9 cellular contexts compared by ENCODE assay signal in genomic region chr15:49471248-49471647, GRCh38. TPM values are rescaled to one million over a fixed set of nuclear protein-coding genes. Genes with fewer than 3 reads are reported as not detected.
DNase-seq lines count a peak whose midpoint lies in the region; ATAC-seq and TF ChIP-seq lines count a peak whose summit lies in the region.
"Not testable (repeated sequence)": the region's sequence is repeated elsewhere in the genome, so short reads cannot be mapped to it uniquely, and the experiment has no call there.
"Had no signal": no experiment of that assay in that cellular context is flagged by ENCODE, and none has a peak within 500 bp of the region (broad histone marks: within the 10 kb centered on the region; RNA-seq: fewer than 3 reads in every experiment).

No MANE protein-coding gene starts in this region.

- H3K36me3 Mint-ChIP-seq in Calu3 (ENCODE audit: insufficient read depth, unreplicated experiment); WTC11: not testable (repeated sequence)

- H3K27me3 Mint-ChIP-seq in Calu3 (ENCODE audit: unreplicated experiment); WTC11 (ENCODE audit: low read depth); stimulated activated naive CD8-positive, alpha-beta T cell treated with anti-CD3 and anti-CD28 coated beads, Interleukin-15, amount 100 ng/mL, for 72 hours: not testable (repeated sequence)

- TF ChIP-seq POLR2A in HCT116 (IDR thresholded peaks at IDR 0.05; ENCODE audit: borderline replicate concordance, extremely low read depth, insufficient read depth, insufficient read length); adrenal gland (IDR thresholded peaks at IDR 0.05): not testable (repeated sequence)

- DNase-seq in Calu3, result peak; percentile 9
- peak; percentile 7 for DNase-seq in HCT116 (ENCODE audit: low read depth, low spot score)
- DNase-seq in NCI-H345 (lab: John Stamatoyannopoulos, UW), result peak; percentile 1
- DNase-seq in WTC11 (ENCODE audit: low spot score), result peak; percentile 63
- DNase-seq in adrenal gland, result peak in 4 of 7 donors; percentile 13 to 24 (median 18)
- not testable (repeated sequence) for DNase-seq in fibroblast of lung (ENCODE audit: low read depth in 2 of 2)
- peak in 2 of 3 donors; percentile 52 to 73 for DNase-seq in mucosa of descending colon
- DNase-seq in stimulated activated naive CD8-positive, alpha-beta T cell treated with anti-CD3 and anti-CD28 coated beads, Interleukin-15, amount 100 ng/mL, for 72 hours, result peak; percentile 17 to 32

- BruUV-seq in Calu3 (replicated peaks; lab: Mats Ljungman, UMichigan); HCT116 (replicated peaks; lab: Mats Ljungman, UMichigan): not testable (repeated sequence)

- H3K4me1 Mint-ChIP-seq in Calu3 (ENCODE audit: low read depth, unreplicated experiment); WTC11; stimulated activated naive CD8-positive, alpha-beta T cell treated with anti-CD3 and anti-CD28 coated beads, Interleukin-15, amount 100 ng/mL, for 72 hours: not testable (repeated sequence)

- H3K4me3 Mint-ChIP-seq in Calu3 (ENCODE audit: low read depth, unreplicated experiment); WTC11: not testable (repeated sequence)
- H3K4me3 Mint-ChIP-seq in stimulated activated naive CD8-positive, alpha-beta T cell treated with anti-CD3 and anti-CD28 coated beads, Interleukin-15, amount 100 ng/mL, for 72 hours, result peak overlapping the region in 1 of 2 donors; percentile 14

- POLR2A ChIA-PET in HCT116 (lab: Charles Lee); WTC11 (lab: Charles Lee): not testable (repeated sequence)

- TF ChIP-seq RAD21 in HCT116 (IDR thresholded peaks at IDR 0.05; ENCODE audit: low read depth), result peak; percentile 30; the same call in 1 of the 2 replicates

- H3K27ac ChIP-seq in HCT116 (ENCODE audit: low read depth, low read length); adrenal gland; fibroblast of lung (ENCODE audit: insufficient read depth, low read length): not testable (repeated sequence)

- H3K79me2 ChIP-seq in HCT116 (ENCODE audit: insufficient read depth, low read length); fibroblast of lung (ENCODE audit: control insufficient read depth, insufficient read depth, low read length): not testable (repeated sequence)

- H3K27ac Mint-ChIP-seq in Calu3 (ENCODE audit: unreplicated experiment); WTC11: not testable (repeated sequence)
- H3K27ac Mint-ChIP-seq in stimulated activated naive CD8-positive, alpha-beta T cell treated with anti-CD3 and anti-CD28 coated beads, Interleukin-15, amount 100 ng/mL, for 72 hours, result peak overlapping the region in 1 of 2 donors; percentile 14

- H2AFZ ChIP-seq in HCT116 (ENCODE audit: low read depth, low read length, poor library complexity, severe bottlenecking); fibroblast of lung (ENCODE audit: low read length): not testable (repeated sequence)

- not testable (repeated sequence) for H3K9me3 Mint-ChIP-seq in Calu3 (ENCODE audit: low read depth, unreplicated experiment); WTC11; stimulated activated naive CD8-positive, alpha-beta T cell treated with anti-CD3 and anti-CD28 coated beads, Interleukin-15, amount 100 ng/mL, for 72 hours

- TF ChIP-seq CTCF in Calu3 (IDR thresholded peaks at IDR 0.05; ENCODE audit: unreplicated experiment), result not testable (repeated sequence)
- peak in 2 of 3 experiments; percentile 33 to 47; a peak in 3 of 6 replicates for TF ChIP-seq CTCF in HCT116 (IDR thresholded peaks at IDR 0.05 in 2 of 3, conservative IDR thresholded peaks at IDR 0.05 in 1 of 3; ENCODE audit: borderline replicate concordance in 1 of 3, insufficient read depth in 1 of 3, low read depth in 2 of 3, low read length in 2 of 3)
- TF ChIP-seq CTCF in WTC11 (IDR thresholded peaks at IDR 0.05), result 0 out of 2 replicates have a peak, but pooled peaks have one; percentile 22
- TF ChIP-seq CTCF in adrenal gland (IDR thresholded peaks at IDR 0.05), result peak in 3 of 6 experiments; percentile 12 to 21 (median 15)
- peak; percentile 18 to 26 for TF ChIP-seq CTCF in fibroblast of lung (conservative IDR thresholded peaks at IDR 0.05 in 1 of 2, IDR thresholded peaks at IDR 0.05 in 1 of 2; ENCODE audit: low read depth in 1 of 2, low read length in 2 of 2)
- peak; percentile 25 for TF ChIP-seq CTCF in mucosa of descending colon (IDR thresholded peaks at IDR 0.05)

- not testable (repeated sequence) for H3K4me2 ChIP-seq in HCT116 (ENCODE audit: low read length)
- H3K4me2 ChIP-seq in fibroblast of lung (ENCODE audit: extremely low read depth, insufficient read depth, low read length), result peak overlapping the region; percentile 26

- H3K27me3 ChIP-seq in HCT116 (ENCODE audit: insufficient read depth, low read length); adrenal gland; fibroblast of lung (ENCODE audit: control insufficient read depth, insufficient read depth, low read length): not testable (repeated sequence)

- H4K20me1 ChIP-seq in HCT116 (ENCODE audit: insufficient read depth); fibroblast of lung (ENCODE audit: control insufficient read depth, extremely low read depth, insufficient read depth, low read length): not testable (repeated sequence)

- H3K9ac ChIP-seq in HCT116 (ENCODE audit: low read length); fibroblast of lung (ENCODE audit: insufficient read depth, low read length): not testable (repeated sequence)

- WGBS in adrenal gland, 4 donors, result 87 to 90% (median 89%) methylated on average over 3 to 4 of the region's 4 CpGs

- RAD21 ChIA-PET in HCT116 (lab: Charles Lee; ENCODE audit: low non-redundant PET in 1 of 2, low total read pairs in 2 of 2, uncharacterized antibody in 2 of 2, unreplicated experiment in 2 of 2), result interaction anchor here in 1 of 2 experiments (0.6 kb wide), 1 partner anchor 49 kb away, joined by 3 read pairs; no protein-coding TSS in a partner anchor

- CTCF ChIA-PET in Calu3 (lab: Charles Lee) (interaction anchor here (0.7 kb wide), 2 partner anchors 159 to 215 kb away, joined by 3 read pairs; no protein-coding TSS in a partner anchor), HCT116 (lab: Charles Lee) (interaction anchor here (0.7 to 2.3 kb wide), 14 partner anchors 10 to 845 kb away, joined by 3 to 15 read pairs (median 4); partner anchors contain the start of gene FGF7), WTC11 (lab: Charles Lee) (interaction anchor here (0.7 to 2.1 kb wide), 30 partner anchors 9 to 674 kb away, joined by 3 to 11 read pairs (median 4); partner anchors contain the start of gene FGF7)

- intact Hi-C loops in Calu3 (cut with micrococcal nuclease; ENCODE audit: unreplicated experiment); HCT116 (cut with micrococcal nuclease); adrenal gland (cut with DNase I); mucosa of descending colon (cut with DNase I, micrococcal nuclease): not testable (repeated sequence)

- H3K4me3 ChIP-seq in HCT116 (replicated peaks in 1 of 2; ENCODE audit: low read depth in 1 of 2, low read length in 2 of 2); adrenal gland; fibroblast of lung (replicated peaks in 1 of 4; ENCODE audit: control extremely low read depth in 1 of 4, insufficient read depth in 1 of 4, low read depth in 3 of 4, low read length in 4 of 4); mucosa of descending colon: not testable (repeated sequence)

- not testable (repeated sequence) for H3K4me1 ChIP-seq in HCT116 (ENCODE audit: control insufficient read depth in 1 of 2, insufficient read depth in 2 of 2, low read length in 2 of 2); adrenal gland (replicated peaks in 1 of 2); fibroblast of lung (ENCODE audit: control insufficient read depth, extremely low read depth, insufficient read depth, low read length); mucosa of descending colon (ENCODE audit: low read depth)

- ATAC-seq in HCT116 (peak; percentile 89), WTC11 (peak; percentile 80)
- ATAC-seq in mucosa of descending colon; stimulated activated naive CD8-positive, alpha-beta T cell treated with anti-CD3 and anti-CD28 coated beads, Interleukin-15, amount 100 ng/mL, for 72 hours: not testable (repeated sequence)

- H3K9me2 ChIP-seq in HCT116 (ENCODE audit: insufficient read depth), result not testable (repeated sequence)

- not testable (repeated sequence) for H3K36me3 ChIP-seq in HCT116 (ENCODE audit: control insufficient read depth in 1 of 2, insufficient read depth in 2 of 2, low read length in 2 of 2); adrenal gland (replicated peaks in 1 of 2); fibroblast of lung (ENCODE audit: control insufficient read depth, insufficient read depth, low read length); mucosa of descending colon (ENCODE audit: low read depth)

- H3K9me3 ChIP-seq in HCT116 (ENCODE audit: control insufficient read depth in 1 of 2, insufficient read depth in 1 of 2, low read depth in 1 of 2, low read length in 2 of 2); adrenal gland (replicated peaks in 1 of 3); fibroblast of lung (ENCODE audit: control insufficient read depth, insufficient read depth, low read depth, low read length); mucosa of descending colon: not testable (repeated sequence)

TF ChIP-seq in WTC11, 78 proteins besides CTCF, POLR2A, EP300 and RAD21:
- TF ChIP-seq HMGA2 (CRISPR knock-in tag; IDR thresholded peaks at IDR 0.05), result peak; percentile 79

RNA-seq across cellular contexts. Expression of gene FGF7, which starts 48.2 kb away (rescaled TPM):
- total RNA-seq in Calu3 (2022) (0.24 TPM in 1 of 2 replicates, not detected in the other), HCT116 (2021; ENCODE audit: unreplicated experiment) (0.49 TPM), WTC11 (2021) (0.11 to 0.15 TPM (median 0.11 TPM) in 3 replicates), adrenal gland (10 to 100 TPM in 2 of 8 donors, 1 to 10 TPM in 5, under 1 TPM in 1; 0.48 to 14.2 (median 6.4) TPM), fibroblast of lung (488 and 527 TPM in 2 replicates), mucosa of descending colon (10 to 100 TPM in 2 of 3 donors, 1 to 10 TPM in 1; 2.6 to 46.7 (median 13.4) TPM)
- polyA plus RNA-seq in HCT116 (2012), result not detected in 2 replicates
- polyA plus RNA-seq in adrenal gland (1 to 10 TPM; 4.2 to 7.8 (median 6.2) TPM), fibroblast of lung (61.5 and 165 TPM in 2 replicates)
- polyA plus RNA-seq in fibroblast of lung (2012), result 45.8 and 112 TPM in 2 replicates
- polyA minus RNA-seq in fibroblast of lung (ENCODE audit: low replicate concordance), result 9.9 and 15.0 TPM in 2 replicates
- polyA plus RNA-seq: CD4-positive, alpha-beta memory T cell had no signal

Comparison
In these comparisons a context has a peak if more than half of its experiments do, and no peak if none do; other contexts are left out.
1. RNA of gene FGF7, which starts 48.2 kb away (total RNA-seq): 488 to 527 TPM in fibroblast of lung; 2.6 to 46.7 TPM in mucosa of descending colon, 0.48 to 14.2 TPM in adrenal gland, 0.49 TPM in HCT116 (single experiment), 0.11 to 0.15 TPM in WTC11 and 0.24 TPM in Calu3; every median in the first group is over 10 times any median in the second.